Comparison of ENCODE assay signal across 22 cellular contexts in genomic region chr5:11289733-11290132, GRCh38.
"Had no signal": no experiment of that assay in that cellular context is flagged by ENCODE, and none has a peak within 500 bp of the region (broad histone marks: within the 10 kb centered on the region; RNA-seq: fewer than 3 reads in every experiment).

No MANE protein-coding gene starts in this region.

- DNase-seq: activated CD4-positive, alpha-beta T cell treated with anti-CD3 and anti-CD28 coated beads for 4 hours; activated CD4-positive, alpha-beta T cell treated with anti-CD3 and anti-CD28 coated beads, Interleukin-2, amount 50 U/mL, for 48 hours; activated CD4-positive, CD25-positive, alpha-beta regulatory T cell; activated CD8-positive, alpha-beta memory T cell treated with anti-CD3 and anti-CD28 coated beads, Interleukin-2, amount 50 U/mL, for 48 hours; activated naive CD4-positive, alpha-beta T cell; activated T-cell treated with anti-CD3 and anti-CD28 coated beads, Interleukin-2, amount 50 U/mL, for 4 hours; adrenal gland; heart left ventricle; left colon; midbrain; natural killer cell; retina; stimulated activated CD4-positive, alpha-beta T cell treated with anti-CD3 and anti-CD28 coated beads, Interleukin-4, amount 100 ng/mL, for 1 hour; stimulated activated naive CD4-positive, alpha-beta T cell; T-helper 1 cell; thyroid gland; upper lobe of right lung had no signal

- H3K36me3 Mint-ChIP-seq: activated naive CD8-positive, alpha-beta T cell; natural killer cell had no signal

- H3K4me1 ChIP-seq: adrenal gland, gastroesophageal sphincter, thyroid gland, upper lobe of right lung had no signal

- H3K27me3 ChIP-seq: adrenal gland, gastroesophageal sphincter, thyroid gland, upper lobe of right lung had no signal

- H3K36me3 ChIP-seq: adrenal gland, gastroesophageal sphincter, heart left ventricle, thyroid gland, upper lobe of right lung had no signal

- H3K27ac Mint-ChIP-seq: activated naive CD8-positive, alpha-beta T cell; activated T-helper 2 cell treated with anti-CD3 and anti-CD28 coated beads, Interferon-gamma antibody, Interleukin-2, Interleukin-4, amounts not matched to agents 10 μg/mL and 5 μg/mL and 100 μg/mL, durations not matched to agents 14 hours and 24 hours and 36 hours; progenitor cell of endocrine pancreas had no signal

- H3K4me1 Mint-ChIP-seq: central memory CD8-positive, alpha-beta T cell had no signal

- H3K27ac ChIP-seq: adrenal gland, gastroesophageal sphincter, thyroid gland, upper lobe of right lung had no signal

- H3K9me3 ChIP-seq: adrenal gland, gastroesophageal sphincter, heart left ventricle, thyroid gland, upper lobe of right lung had no signal

- H3K9me3 Mint-ChIP-seq: activated T-cell treated with anti-CD3 and anti-CD28 coated beads, Interleukin-2, amount 50 U/mL, for 4 hours; activated T-helper 2 cell treated with anti-CD3 and anti-CD28 coated beads, Interferon-gamma antibody, Interleukin-2, Interleukin-4, amounts not matched to agents 10 μg/mL and 5 μg/mL and 100 μg/mL, durations not matched to agents 14 hours and 24 hours and 36 hours; natural killer cell had no signal

- ATAC-seq: activated T-cell treated with anti-CD3 and anti-CD28 coated beads, Interleukin-2, amount 50 U/mL, for 4 hours; gastroesophageal sphincter; left colon; natural killer cell; upper lobe of right lung had no signal

- H3K4me3 Mint-ChIP-seq: activated naive CD8-positive, alpha-beta T cell; activated T-cell treated with anti-CD3 and anti-CD28 coated beads, Interleukin-2, amount 50 U/mL, for 4 hours; central memory CD8-positive, alpha-beta T cell; natural killer cell had no signal

- H3K4me3 ChIP-seq: adrenal gland, gastroesophageal sphincter, heart left ventricle, thyroid gland, upper lobe of right lung had no signal
